In genomic region chr2:227237786-227238185, GRCh38 we compare ENCODE assay signal across 17 cellular contexts.
DNase-seq lines count a peak whose midpoint lies in the region; ATAC-seq and TF ChIP-seq lines count a peak whose summit lies in the region.
"Had no signal": no experiment of that assay in that cellular context is flagged by ENCODE, and none has a peak within 500 bp of the region (broad histone marks: within the 10 kb centered on the region; RNA-seq: fewer than 3 reads in every experiment).

No MANE protein-coding gene starts in this region.

- ATAC-seq in HG03175 (IDR thresholded peaks at IDR 0.05; ENCODE audit: unreplicated experiment) (peak; percentile 8), left lobe of liver (peak; percentile 27), heart left ventricle (no peak), esophagus mucosa (no peak), HG03342 (IDR thresholded peaks at IDR 0.05; ENCODE audit: unreplicated experiment) (no peak)

- no peak for TF ChIP-seq CTCF in heart left ventricle (IDR thresholded peaks at IDR 0.05)
- no peak for TF ChIP-seq CTCF in mesothelial cell of epicardium (IDR thresholded peaks at IDR 0.05; ENCODE audit: unreplicated experiment)

- WGBS in heart left ventricle, 4 donors = 66 to 79% (median 78%) methylated on average over 5 of the region's 5 CpGs

- no peaks in the 10 kb centered on the region for H3K27me3 ChIP-seq in heart left ventricle
- H3K27me3 ChIP-seq: BLaER1 had no signal

- H3K27ac ChIP-seq in heart left ventricle = no peak overlapping the region
- H3K27ac ChIP-seq: 22Rv1, BLaER1, GM23248 had no signal

- H3K36me3 ChIP-seq in heart left ventricle = peaks cover 0 to 6% (median 0%) of the 10 kb centered on the region in 9 donors
- H3K36me3 ChIP-seq: BLaER1 had no signal

- no peaks in the 10 kb centered on the region for H3K4me1 Mint-ChIP-seq in mesothelial cell of epicardium
- H3K4me1 Mint-ChIP-seq: CD14-positive monocyte; CD4-positive, alpha-beta memory T cell had no signal

- DNase-seq in NCI-H748 (lab: John Stamatoyannopoulos, UW; ENCODE audit: unreplicated experiment) = peak; percentile 4
- no peak for DNase-seq in NCI-H748 treated with DMSO at 0.1 percent for 48 hours (lab: John Stamatoyannopoulos, UW)
- DNase-seq in left lobe of liver (ENCODE audit: low spot score) = no peak
- no peak for DNase-seq in heart left ventricle
- DNase-seq in mesothelial cell of epicardium (ENCODE audit: low spot score in 2 of 2, unreplicated experiment in 2 of 2) = no peak
- DNase-seq: DMS153, DMS79, GF-D8 had no signal

- no peaks in the 10 kb centered on the region for H3K9me3 Mint-ChIP-seq in mesothelial cell of epicardium
- H3K9me3 Mint-ChIP-seq: CD14-positive monocyte had no signal

- no peak for TF ChIP-seq POLR2A in heart left ventricle (IDR thresholded peaks at IDR 0.05)

- no peaks in the 10 kb centered on the region for H3K4me1 ChIP-seq in heart left ventricle
- H3K4me1 ChIP-seq: BLaER1 had no signal

- H3K36me3 Mint-ChIP-seq in mesothelial cell of epicardium = no peaks in the 10 kb centered on the region
- H3K36me3 Mint-ChIP-seq: CD14-positive monocyte; CD4-positive, alpha-beta memory T cell had no signal

- H3K9me3 ChIP-seq in heart left ventricle = no peaks in the 10 kb centered on the region
- H3K9me3 ChIP-seq: BLaER1 had no signal

- no peak overlapping the region for H3K4me3 Mint-ChIP-seq in mesothelial cell of epicardium
- H3K4me3 Mint-ChIP-seq: CD4-positive, alpha-beta memory T cell had no signal

- intact Hi-C loops in heart left ventricle (cut with DNase I) = loop anchor here (1.0 to 2.0 kb wide), 3 partner anchors 107 to 110 kb away; no protein-coding TSS in a partner anchor

- peaks cover 15% of the 10 kb centered on the region for H3K27me3 Mint-ChIP-seq in mesothelial cell of epicardium (ENCODE audit: low read depth)

- H3K27ac Mint-ChIP-seq in mesothelial cell of epicardium = no peak overlapping the region
- H3K27ac Mint-ChIP-seq: CD14-positive monocyte; CD4-positive, alpha-beta memory T cell had no signal

- H3K4me3 ChIP-seq in heart left ventricle = no peak overlapping the region
- H3K4me3 ChIP-seq: BLaER1, GM23248, K562 had no signal

Comparison
In these comparisons a context has a peak if more than half of its experiments do, and no peak if none do; other contexts are left out.
1. ATAC-seq: peak in HG03175 (single experiment) and left lobe of liver (single experiment); none in heart left ventricle (0 of 4), esophagus mucosa (single experiment) and HG03342 (single experiment).